11 cellular contexts compared by ENCODE assay signal in genomic region chr17:4003501-4004421, GRCh38. TPM values are rescaled to one million over a fixed set of nuclear protein-coding genes. Genes with fewer than 3 reads are reported as not detected.
DNase-seq lines count a peak whose midpoint lies in the region; ATAC-seq, FAIRE-seq and TF ChIP-seq lines count a peak whose summit lies in the region.
"Had no signal": no experiment of that assay in that cellular context is flagged by ENCODE, and none has a peak within 500 bp of the region (broad histone marks: within the 10 kb centered on the region; RNA-seq: fewer than 3 reads in every experiment).

No MANE protein-coding gene starts in this region.

- H3K4ac ChIP-seq in H1 (replicated peaks; ENCODE audit: insufficient read length, low read depth, low read length), result no peak overlapping the region

- intact Hi-C loops in Right ventricle myocardium superior (cut with DNase I), result loop anchor here (2.0 to 10.0 kb wide), 3 partner anchors 69 to 269 kb away; no protein-coding TSS in a partner anchor
- intact Hi-C loops in cardiac septum (cut with DNase I), result loop anchor here (1.0 to 2.0 kb wide), 2 partner anchors 69 to 89 kb away; no protein-coding TSS in a partner anchor
- intact Hi-C loops in aorta (cut with DNase I), result loop anchor here (2.0 to 10.0 kb wide), 5 partner anchors 41 to 141 kb away; no protein-coding TSS in a partner anchor

- TF ChIP-seq EP300 in H1 (IDR thresholded peaks at IDR 0.05; ENCODE audit: borderline replicate concordance in 1 of 2, low read depth in 2 of 2, low read length in 2 of 2), result no peak

- no peak for TF ChIP-seq CTCF in H1 (IDR thresholded peaks at IDR 0.05; ENCODE audit: control extremely low read depth in 1 of 3, insufficient read depth in 1 of 3, low read depth in 1 of 3, low read length in 3 of 3)

- H3K27me3 ChIP-seq in H1 (replicated peaks in 1 of 4; ENCODE audit: control insufficient read depth in 3 of 4, extremely low read depth in 1 of 4, insufficient read depth in 3 of 4, low read length in 3 of 4), result no peaks in the 10 kb centered on the region
- no peaks in the 10 kb centered on the region for H3K27me3 ChIP-seq in aorta (ENCODE audit: control insufficient read depth in 1 of 2, insufficient read depth in 2 of 2, low read length in 1 of 2)

- no peaks in the 10 kb centered on the region for H4K20me1 ChIP-seq in H1 (replicated peaks in 1 of 2; ENCODE audit: control insufficient read depth in 1 of 2, insufficient read depth in 2 of 2, low read length in 2 of 2)

- H3K4me3 ChIP-seq in H1 (ENCODE audit: extremely low read depth in 1 of 4, insufficient read depth in 2 of 4, low read depth in 3 of 4, low read length in 4 of 4) (no peak overlapping the region), aorta (ENCODE audit: low read length in 2 of 2) (no peak overlapping the region)
- H3K4me3 ChIP-seq: thoracic aorta had no signal

- peak overlapping the region; percentile 75; the same call in 1 of the 2 replicates for H2BK12ac ChIP-seq in H1 (ENCODE audit: low read depth, low read length)

- H3K9me3 ChIP-seq in H1 (ENCODE audit: insufficient read depth in 2 of 2, low read depth in 1 of 2, low read length in 1 of 2) (no peaks in the 10 kb centered on the region), aorta (ENCODE audit: control insufficient read depth, low read length) (no peaks in the 10 kb centered on the region)
- H3K9me3 ChIP-seq: thoracic aorta had no signal

- H4K8ac ChIP-seq in H1 (ENCODE audit: extremely low read depth, insufficient read depth, low read length), result peak overlapping the region; percentile 51

- CTCF ChIA-PET in H1 (lab: Charles Lee; ENCODE audit: partially characterized antibody), result interaction anchor here (0.6 to 8.3 kb wide), 26 partner anchors 9 to 280 kb away, joined by 3 to 102 read pairs (median 4); partner anchors contain the start of genes ATP2A3, HASPIN, NCBP3 and P2RX1

- H3K4me1 ChIP-seq in H1 (replicated peaks in 1 of 4; ENCODE audit: control insufficient read depth in 3 of 4, insufficient read depth in 4 of 4, low read length in 3 of 4), result peaks cover 0 to 16% (median 9%) of the 10 kb centered on the region in 4 experiments; a peak in 6 of 7 replicates
- H3K4me1 ChIP-seq in aorta (ENCODE audit: control insufficient read depth in 1 of 2, insufficient read depth in 2 of 2, low read length in 2 of 2), result no peaks in the 10 kb centered on the region

- 66% methylated on average over 36 of the region's 46 CpGs; no CpG with 5 or more reads in 1 of the 2 experiments for WGBS in H1 (ENCODE audit: extremely low coverage in 1 of 2, insufficient coverage in 1 of 2, insufficient read length in 1 of 2, insufficient replicate concordance in 2 of 2, low coverage in 1 of 2, low lambda C conversion rate in 2 of 2, missing lambda C conversion rate in 1 of 2), 2 experiments
- WGBS in aorta, 2 donors, result 87 to 90% methylated on average over 45 to 46 of the region's 46 CpGs

- no peak overlapping the region; the same call in 1 of the 2 replicates for H2BK5ac ChIP-seq in H1 (ENCODE audit: low read depth, low read length)

- H3K36me3 ChIP-seq in H1 (ENCODE audit: control insufficient read depth in 2 of 4, insufficient read depth in 4 of 4, low read length in 3 of 4) (peaks cover 0 to 4% (median 2%) of the 10 kb centered on the region in 4 experiments; a peak in 2 of 8 replicates), aorta (ENCODE audit: control insufficient read depth in 1 of 2, insufficient read depth in 2 of 2, low read length in 1 of 2) (no peaks in the 10 kb centered on the region)

- no peaks in the 10 kb centered on the region for H3K23me2 ChIP-seq in H1 (ENCODE audit: low read depth, low read length)

- H3K9ac ChIP-seq in H1 (replicated peaks in 1 of 4; ENCODE audit: extremely low read depth in 1 of 4, low read depth in 3 of 4, low read length in 3 of 4), result no peak overlapping the region

- 0 out of 2 replicates have a peak overlapping the region, but pooled peaks have one; percentile 53 for H2AK5ac ChIP-seq in H1 (ENCODE audit: low read depth, low read length)

- H3K14ac ChIP-seq in H1 (ENCODE audit: insufficient read length), result no peak overlapping the region

- H3K4me2 ChIP-seq in H1 (ENCODE audit: insufficient read depth in 1 of 2, low read depth in 2 of 2, low read length in 2 of 2), result no peak overlapping the region

- no peaks in the 10 kb centered on the region for H3K79me2 ChIP-seq in H1 (ENCODE audit: control insufficient read depth in 1 of 2, insufficient read depth in 2 of 2, low read length in 2 of 2)

- H3K23ac ChIP-seq in H1 (ENCODE audit: insufficient read length), result no peak overlapping the region

- 0 out of 2 replicates have a peak overlapping the region, but pooled peaks have one; percentile 72 for H2BK15ac ChIP-seq in H1 (ENCODE audit: low read length)

- POLR2A ChIA-PET in H1 (lab: Charles Lee; ENCODE audit: partially characterized antibody), result interaction anchor here (0.6 to 1.5 kb wide), 4 partner anchors 39 to 160 kb away, joined by 3 to 5 read pairs (median 3); partner anchors contain the start of gene ATP2A3

- peak overlapping the region; percentile 11 for H4K91ac ChIP-seq in H1 (replicated peaks; ENCODE audit: insufficient read length, low read length)

- no peaks in the 10 kb centered on the region for H3K79me1 ChIP-seq in H1 (ENCODE audit: low read depth, low read length)

- ATAC-seq in Right ventricle myocardium superior (ENCODE audit: poor library complexity) (peak; percentile 38), aorta (ENCODE audit: low FRiP score) (peak; percentile 21), GM21528 (IDR thresholded peaks at IDR 0.05; ENCODE audit: low FRiP score, unreplicated experiment) (no peak)

- TF ChIP-seq RAD21 in H1 (IDR thresholded peaks at IDR 0.05 in 1 of 2, conservative IDR thresholded peaks at IDR 0.05 in 1 of 2; ENCODE audit: low read depth in 2 of 2, low read length in 2 of 2), result no peak

- no peak overlapping the region for H4K5ac ChIP-seq in H1 (ENCODE audit: insufficient read length, low read depth, low read length)

- H2BK20ac ChIP-seq in H1 (ENCODE audit: low read length), result peak overlapping the region; percentile 48; the same call in 1 of the 2 replicates

- H3K27ac ChIP-seq in H1 (ENCODE audit: low read depth, low read length) (no peak overlapping the region), aorta (ENCODE audit: low read depth in 1 of 2, low read length in 2 of 2) (no peak overlapping the region)
- H3K27ac ChIP-seq: thoracic aorta had no signal

- H3K56ac ChIP-seq in H1 (replicated peaks; ENCODE audit: insufficient read length, low read depth, low read length), result no peak overlapping the region

- DNase-seq in Right ventricle myocardium superior (no peak), cardiac septum (ENCODE audit: low spot score) (no peak), H1 (ENCODE audit: low read depth in 1 of 2, low spot score in 2 of 2) (peak in 1 of 2 experiments; percentile 73), mucosa of gallbladder (ENCODE audit: low spot score) (peak; percentile 86), aorta (peak; percentile 48 to 69), nucleus accumbens (lab: John Stamatoyannopoulos, UW) (no peak)
- DNase-seq in effector CD4-positive, alpha-beta T cell, result no peak
- DNase-seq: DMS79, NCI-H774 had no signal

- H3K18ac ChIP-seq in H1 (ENCODE audit: extremely low read depth, low read length), result peak overlapping the region; percentile 83

- H2BK120ac ChIP-seq in H1 (replicated peaks; ENCODE audit: low read depth, low read length), result no peak overlapping the region

- no peak for TF ChIP-seq POLR2A in H1 (IDR thresholded peaks at IDR 0.05; ENCODE audit: control extremely low read depth in 1 of 2, low read depth in 2 of 2, low read length in 2 of 2)

- no peak for FAIRE-seq in H1 (lab: Jason Lieb, UNC)

- H2AFZ ChIP-seq in H1 (ENCODE audit: low read length), result no peak overlapping the region; the same call in 1 of the 2 replicates

TF ChIP-seq in H1, 55 proteins besides CTCF, POLR2A, EP300 and RAD21:
- TF ChIP-seq MAX (IDR thresholded peaks at IDR 0.05) (peak; percentile 36; the same call in 1 of the 2 replicates), GABPA (IDR thresholded peaks at IDR 0.05; ENCODE audit: borderline replicate concordance, insufficient read depth, low read length) (no peak), TAF1 (IDR thresholded peaks at IDR 0.05; ENCODE audit: low read depth, low read length) (no peak)

RNA-seq across cellular contexts. Expression of gene ATP2A3, which starts 39.5 kb away (rescaled TPM):
- total RNA-seq in Right ventricle myocardium superior (6.0 TPM), cardiac septum (8.9 TPM), mucosa of gallbladder (96.5 TPM), aorta (10 to 100 TPM; 28.7 to 32.1 TPM)
- 32.0 and 32.5 TPM in 2 replicates for total RNA-seq in H1 (2021; fragmentation: NEBNext Ultra II Directional; extraction: Animal tissue kit (Norgen Biotek cat#: 25700))
- polyA plus RNA-seq in H1 (2011; rRNA removed) (18.4 and 28.7 TPM in 2 replicates), aorta (10 to 100 TPM in 1 of 2 donors, 1 to 10 TPM in 1; 7.5 to 88.7 TPM)
- 17.3 TPM for polyA plus RNA-seq in H1 (2011; cell fraction: cytosol; rRNA removed)
- 53.0 TPM for polyA plus RNA-seq in H1 (2011; cell fraction: nucleus; rRNA removed)
- polyA plus RNA-seq in H1 (2012, experiment 1 of 2), result 15.4 to 27.6 TPM (median 23.1 TPM) in 4 replicates
- polyA plus RNA-seq in H1 (2012, experiment 2 of 2), result 16.2 TPM
- 40.2 TPM for polyA plus RNA-seq in H1 (2013, experiment 1 of 2)
- 37.1 TPM for polyA plus RNA-seq in H1 (2013, experiment 2 of 2)
- polyA minus RNA-seq in H1 (2011; rRNA and poly(A)+ RNA removed), result 12.7 and 14.2 TPM in 2 replicates
- polyA minus RNA-seq in H1 (2011; cell fraction: cytosol; rRNA and poly(A)+ RNA removed), result 13.9 TPM
- polyA minus RNA-seq in H1 (2011; cell fraction: nucleus; rRNA and poly(A)+ RNA removed), result 22.1 TPM

Comparison
In these comparisons a context has a peak if more than half of its experiments do, and no peak if none do; other contexts are left out.
1. DNase-seq: peak in mucosa of gallbladder (single experiment) and aorta (2 of 2); none in Right ventricle myocardium superior (single experiment), cardiac septum (single experiment), effector CD4-positive, alpha-beta T cell (single experiment) and nucleus accumbens (0 of 56).